In the genomic region with DNA sequence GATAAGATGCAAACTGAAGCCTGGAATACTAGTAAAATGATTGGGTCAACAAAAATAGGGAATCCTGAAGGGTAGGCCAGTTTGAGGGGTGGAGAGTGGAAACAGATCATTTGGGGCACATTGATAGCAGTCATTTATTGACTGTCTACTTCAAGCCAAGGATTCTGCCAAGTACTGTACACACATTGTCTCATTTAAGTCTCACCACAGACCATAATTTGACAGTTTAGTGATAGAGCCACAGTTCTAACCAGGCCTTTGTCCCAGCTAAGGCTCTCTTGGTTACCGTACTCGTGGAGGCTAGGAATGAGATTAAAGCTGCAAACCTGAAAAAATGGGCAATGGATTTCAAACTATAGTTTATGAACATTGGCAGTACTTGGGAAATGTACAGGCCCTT, we compare ENCODE assay signal across 1 cellular context.
TF ChIP-seq lines count a peak whose summit lies in the region.

No MANE protein-coding gene starts in this region.

TF ChIP-seq in neural cell, 6 proteins besides CTCF, POLR2A, EP300 and RAD21:
- TF ChIP-seq TAF1 (IDR thresholded peaks at IDR 0.05; ENCODE audit: low read depth) = no peak
- TF ChIP-seq SMC3 (conservative IDR thresholded peaks at IDR 0.05; ENCODE audit: poor library complexity) = no peak
- TF ChIP-seq, protein P1, sequence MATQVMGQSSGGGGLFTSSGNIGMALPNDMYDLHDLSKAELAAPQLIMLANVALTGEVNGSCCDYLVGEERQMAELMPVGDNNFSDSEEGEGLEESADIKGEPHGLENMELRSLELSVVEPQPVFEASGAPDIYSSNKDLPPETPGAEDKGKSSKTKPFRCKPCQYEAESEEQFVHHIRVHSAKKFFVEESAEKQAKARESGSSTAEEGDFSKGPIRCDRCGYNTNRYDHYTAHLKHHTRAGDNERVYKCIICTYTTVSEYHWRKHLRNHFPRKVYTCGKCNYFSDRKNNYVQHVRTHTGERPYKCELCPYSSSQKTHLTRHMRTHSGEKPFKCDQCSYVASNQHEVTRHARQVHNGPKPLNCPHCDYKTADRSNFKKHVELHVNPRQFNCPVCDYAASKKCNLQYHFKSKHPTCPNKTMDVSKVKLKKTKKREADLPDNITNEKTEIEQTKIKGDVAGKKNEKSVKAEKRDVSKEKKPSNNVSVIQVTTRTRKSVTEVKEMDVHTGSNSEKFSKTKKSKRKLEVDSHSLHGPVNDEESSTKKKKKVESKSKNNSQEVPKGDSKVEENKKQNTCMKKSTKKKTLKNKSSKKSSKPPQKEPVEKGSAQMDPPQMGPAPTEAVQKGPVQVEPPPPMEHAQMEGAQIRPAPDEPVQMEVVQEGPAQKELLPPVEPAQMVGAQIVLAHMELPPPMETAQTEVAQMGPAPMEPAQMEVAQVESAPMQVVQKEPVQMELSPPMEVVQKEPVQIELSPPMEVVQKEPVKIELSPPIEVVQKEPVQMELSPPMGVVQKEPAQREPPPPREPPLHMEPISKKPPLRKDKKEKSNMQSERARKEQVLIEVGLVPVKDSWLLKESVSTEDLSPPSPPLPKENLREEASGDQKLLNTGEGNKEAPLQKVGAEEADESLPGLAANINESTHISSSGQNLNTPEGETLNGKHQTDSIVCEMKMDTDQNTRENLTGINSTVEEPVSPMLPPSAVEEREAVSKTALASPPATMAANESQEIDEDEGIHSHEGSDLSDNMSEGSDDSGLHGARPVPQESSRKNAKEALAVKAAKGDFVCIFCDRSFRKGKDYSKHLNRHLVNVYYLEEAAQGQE (IDR thresholded peaks at IDR 0.05; ENCODE audit: borderline replicate concordance) = no peak
- no peak for TF ChIP-seq EZH2 (IDR thresholded peaks at IDR 0.05; ENCODE audit: borderline replicate concordance, insufficient read depth, low read length, poor library complexity, severe bottlenecking)
- TF ChIP-seq MXI1 (conservative IDR thresholded peaks at IDR 0.05; ENCODE audit: poor library complexity, severe bottlenecking) = no peak
- TF ChIP-seq POLR2AphosphoS5 (IDR thresholded peaks at IDR 0.05) = no peak
